6 cellular contexts compared by ENCODE assay signal in genomic region chr1:11749203-11749689, GRCh38. TPM values are rescaled to one million over a fixed set of nuclear protein-coding genes. Genes with fewer than 3 reads are reported as not detected.
DNase-seq lines count a peak whose midpoint lies in the region; ATAC-seq lines count a peak whose summit lies in the region.

No MANE protein-coding gene starts in this region.

- no peak for ATAC-seq in HG02610 (IDR thresholded peaks at IDR 0.05; ENCODE audit: unreplicated experiment)
- no peak for ATAC-seq in GM21367 (IDR thresholded peaks at IDR 0.05; ENCODE audit: unreplicated experiment)

- peak; percentile 48 for DNase-seq in COLO829 (ENCODE audit: low spot score)
- DNase-seq in HUDEP-2 (lab: John Stamatoyannopoulos, UW; ENCODE audit: unreplicated experiment in 76 of 76), result peak in 64 of 76 experiments; percentile 9 to 80 (median 50)
- DNase-seq in activated CD4-positive, alpha-beta memory T cell treated with anti-CD3 and anti-CD28 coated beads for 36 hours, result peak; percentile 75
- DNase-seq in iPS-NIHi7 (ENCODE audit: extremely low spot score), result peak; percentile 88

- no peak overlapping the region for H3K4me3 Mint-ChIP-seq in activated CD4-positive, alpha-beta memory T cell treated with anti-CD3 and anti-CD28 coated beads for 36 hours

- intact Hi-C loops in activated CD4-positive, alpha-beta memory T cell treated with anti-CD3 and anti-CD28 coated beads for 36 hours (cut with micrococcal nuclease), result loop anchor here (1.0 kb wide), 1 partner anchor 99 kb away; no protein-coding TSS in a partner anchor

- no peaks in the 10 kb centered on the region for H3K9me3 Mint-ChIP-seq in activated CD4-positive, alpha-beta memory T cell treated with anti-CD3 and anti-CD28 coated beads for 36 hours

- CTCF ChIA-PET in activated CD4-positive, alpha-beta memory T cell treated with anti-CD3 and anti-CD28 coated beads for 36 hours (lab: Charles Lee), result interaction anchor here (1.5 to 2.9 kb wide), 2 partner anchors 12 to 99 kb away, joined by 7 to 14 read pairs; no protein-coding TSS in a partner anchor

- peaks cover 18% of the 10 kb centered on the region for H3K4me1 Mint-ChIP-seq in activated CD4-positive, alpha-beta memory T cell treated with anti-CD3 and anti-CD28 coated beads for 36 hours (ENCODE audit: low read depth)

- POLR2A ChIA-PET in activated CD4-positive, alpha-beta memory T cell treated with anti-CD3 and anti-CD28 coated beads for 36 hours (lab: Charles Lee), result no interaction called here

- H3K36me3 Mint-ChIP-seq in activated CD4-positive, alpha-beta memory T cell treated with anti-CD3 and anti-CD28 coated beads for 36 hours, result peaks cover 4% of the 10 kb centered on the region

- H3K27me3 Mint-ChIP-seq in activated CD4-positive, alpha-beta memory T cell treated with anti-CD3 and anti-CD28 coated beads for 36 hours, result no peaks in the 10 kb centered on the region

- peak overlapping the region; percentile 48 for H3K27ac Mint-ChIP-seq in activated CD4-positive, alpha-beta memory T cell treated with anti-CD3 and anti-CD28 coated beads for 36 hours

RNA-seq across cellular contexts. Expression of gene C1orf167, which starts 12.7 kb away (rescaled TPM):
- not detected for total RNA-seq in activated CD4-positive, alpha-beta memory T cell treated with anti-CD3 and anti-CD28 coated beads for 36 hours

RNA-seq across cellular contexts. Expression of gene AGTRAP, which starts 13.3 kb away (rescaled TPM):
- 10 to 100 TPM; 16.5 to 18.0 TPM for total RNA-seq in activated CD4-positive, alpha-beta memory T cell treated with anti-CD3 and anti-CD28 coated beads for 36 hours

RNA-seq across cellular contexts. Expression of gene MTHFR, which starts 56.5 kb away (rescaled TPM):
- total RNA-seq in activated CD4-positive, alpha-beta memory T cell treated with anti-CD3 and anti-CD28 coated beads for 36 hours, result 10 to 100 TPM; 12.8 to 13.3 TPM

RNA-seq across cellular contexts. Expression of gene CLCN6, which starts 56.7 kb away (rescaled TPM):
- total RNA-seq in activated CD4-positive, alpha-beta memory T cell treated with anti-CD3 and anti-CD28 coated beads for 36 hours, result 10 to 100 TPM; 11.3 to 11.6 TPM

RNA-seq across cellular contexts. Expression of gene DRAXIN, which starts 57.7 kb away (rescaled TPM):
- total RNA-seq in activated CD4-positive, alpha-beta memory T cell treated with anti-CD3 and anti-CD28 coated beads for 36 hours, result under 1 TPM; 0.05 to 0.07 TPM
